36 cellular contexts compared by ENCODE assay signal in the genomic region with DNA sequence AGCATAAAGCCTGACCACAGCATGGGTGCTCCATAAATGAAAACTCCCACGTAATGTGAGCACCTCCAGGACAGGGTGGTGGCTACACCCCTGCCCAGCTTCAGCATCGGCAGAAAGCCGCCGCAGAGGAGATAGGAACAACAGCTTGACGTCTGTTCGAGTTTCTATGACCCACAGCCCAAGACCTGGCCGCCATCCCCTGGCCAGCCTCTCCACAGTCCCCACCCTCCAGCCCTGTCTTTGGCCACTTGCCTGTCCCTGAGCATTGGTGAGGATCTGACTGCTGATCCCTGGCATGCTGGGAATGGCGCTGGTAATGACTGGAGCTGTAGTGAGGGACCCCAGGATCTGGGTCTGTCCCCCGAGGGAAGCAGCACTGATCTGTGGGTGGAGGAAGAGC.
"Had no signal": no experiment of that assay in that cellular context is flagged by ENCODE, and none has a peak within 500 bp of the region (broad histone marks: within the 10 kb centered on the region; RNA-seq: fewer than 3 reads in every experiment).

No MANE protein-coding gene starts in this region.

- H3K9me3 ChIP-seq: adrenal gland, MG63, Peyer's patch, SJSA1 had no signal

- FAIRE-seq: bronchial epithelial cell had no signal

- DNase-seq: activated CD4-positive, alpha-beta T cell treated with anti-CD3 and anti-CD28 coated beads for 1 hour; activated CD4-positive, alpha-beta T cell treated with anti-CD3 and anti-CD28 coated beads for 48 hours; activated CD4-positive, alpha-beta T cell treated with anti-CD3 and anti-CD28 coated beads, Interleukin-2, amount 50 U/mL, for 4 hours; activated CD4-positive, CD25-positive, alpha-beta regulatory T cell; activated CD8-positive, alpha-beta T cell treated with anti-CD3 and anti-CD28 coated beads for 36 hours; activated gamma-delta T cell; activated naive CD4-positive, alpha-beta T cell treated with Interleukin-2 at 50 U/mL for 16 hours; activated T-cell treated with anti-CD3 and anti-CD28 coated beads, Interleukin-2, amount 50 U/mL, for 24 hours; adrenal gland; caudate nucleus; Kasumi-1; KG1; MG63; NCI-H1048; NCI-H1105 treated with DMSO at 0.1 percent for 48 hours; NCI-H1436; NCI-H1694; NCI-H1930; NCI-H2081 treated with DMSO at 0.1 percent for 48 hours; NCI-H226; NCI-H446 treated with DMSO at 0.1 percent for 48 hours; NCI-H524 treated with DMSO at 0.1 percent for 48 hours; PC-3; Peyer's patch; RPMI8226; SHP77 treated with DMSO at 0.1 percent for 48 hours; SW 1271; T-helper 1 cell; T-helper 2 cell; T-helper 9 cell had no signal

- H3K27ac ChIP-seq: adrenal gland, Peyer's patch, SJSA1, VCaP had no signal

- H3K9me3 Mint-ChIP-seq: activated CD8-positive, alpha-beta T cell treated with anti-CD3 and anti-CD28 coated beads for 36 hours; activated naive CD4-positive, alpha-beta T cell treated with anti-CD3 and anti-CD28 coated beads, Interleukin-2, amount 50 U/mL, for 72 hours; activated T-cell treated with anti-CD3 and anti-CD28 coated beads, Interleukin-2, amount 50 U/mL, for 24 hours; activated T-helper 2 cell treated with anti-CD3 and anti-CD28 coated beads, Interferon-gamma antibody, Interleukin-2, Interleukin-4, amounts not matched to agents 10 μg/mL and 5 μg/mL and 100 μg/mL, durations not matched to agents 14 hours and 24 hours and 36 hours had no signal

- ATAC-seq: activated CD8-positive, alpha-beta T cell treated with anti-CD3 and anti-CD28 coated beads for 36 hours; activated naive CD4-positive, alpha-beta T cell treated with anti-CD3 and anti-CD28 coated beads, Interleukin-2, amount 50 U/mL, for 72 hours; PC-3 had no signal

- H3K27ac Mint-ChIP-seq: activated CD8-positive, alpha-beta T cell treated with anti-CD3 and anti-CD28 coated beads for 36 hours; activated T-cell treated with anti-CD3 and anti-CD28 coated beads, Interleukin-2, amount 50 U/mL, for 24 hours; activated T-helper 2 cell treated with anti-CD3 and anti-CD28 coated beads, Interferon-gamma antibody, Interleukin-2, Interleukin-4, amounts not matched to agents 10 μg/mL and 5 μg/mL and 100 μg/mL, durations not matched to agents 14 hours and 24 hours and 36 hours; brain had no signal

- H3K27me3 ChIP-seq: adrenal gland, MG63, Peyer's patch, SJSA1 had no signal

- H3K4me1 Mint-ChIP-seq: brain had no signal

- H3K36me3 Mint-ChIP-seq: activated naive CD4-positive, alpha-beta T cell treated with anti-CD3 and anti-CD28 coated beads, Interleukin-2, amount 50 U/mL, for 72 hours had no signal

- H3K36me3 ChIP-seq: adrenal gland, MG63, Peyer's patch, SJSA1 had no signal

- H3K27me3 Mint-ChIP-seq: activated CD8-positive, alpha-beta T cell treated with anti-CD3 and anti-CD28 coated beads for 36 hours; activated T-cell treated with anti-CD3 and anti-CD28 coated beads, Interleukin-2, amount 50 U/mL, for 24 hours; brain had no signal

- H3K4me3 ChIP-seq: adrenal gland, MG63, Peyer's patch, SJSA1 had no signal

- H3K4me3 Mint-ChIP-seq: activated CD8-positive, alpha-beta T cell treated with anti-CD3 and anti-CD28 coated beads for 36 hours; activated T-cell treated with anti-CD3 and anti-CD28 coated beads, Interleukin-2, amount 50 U/mL, for 24 hours; brain had no signal

- H3K4me1 ChIP-seq: adrenal gland, Peyer's patch, SJSA1 had no signal
